8 cellular contexts compared by ENCODE assay signal in genomic region chr4:78776031-78776728, GRCh38. TPM values are rescaled to one million over a fixed set of nuclear protein-coding genes. Genes with fewer than 3 reads are reported as not detected.
DNase-seq lines count a peak whose midpoint lies in the region; ATAC-seq, FAIRE-seq and TF ChIP-seq lines count a peak whose summit lies in the region.

Gene BMP2K (plus strand): TSS chr4:78776350. CDS start chr4:78776544, 194 bp downstream.

- H3K4me3 ChIP-seq in pancreas (peak within 1 kb of the TSS; percentile 63 to 83 (median 73)), tibial artery (peak within 1 kb of the TSS; percentile 78 to 92)

- peak within 1 kb of the TSS; percentile 96 for H3K27ac Mint-ChIP-seq in activated naive CD8-positive, alpha-beta T cell
- H3K27ac Mint-ChIP-seq in glutamatergic neuron (ENCODE audit: unreplicated experiment), result peak within 1 kb of the TSS; percentile 88

- H3K4me1 Mint-ChIP-seq in activated naive CD8-positive, alpha-beta T cell (ENCODE audit: low read depth), result peaks cover 13% of the 10 kb centered on the region
- peaks cover 5% of the 10 kb centered on the region for H3K4me1 Mint-ChIP-seq in glutamatergic neuron (ENCODE audit: low read depth, unreplicated experiment)

- whole genome bisulfite sequencing in pancreas, 2 donors, result 0 to 1% methylated on average over 38 to 100 of the region's 100 CpGs

- intact Hi-C loops in pancreas (cut with DNase I), result no loop called here
- intact Hi-C loops in tibial artery (cut with DNase I; ENCODE audit: low total_unique reads), result loop anchor here (10.0 kb wide), 1 partner anchor 131 kb away; no protein-coding TSS in a partner anchor

- H3K27ac ChIP-seq in pancreas (peak within 1 kb of the TSS; percentile 94 to 98 (median 96)), tibial artery (peak within 1 kb of the TSS; percentile 98 to 99)

- H3K36me3 Mint-ChIP-seq in activated naive CD8-positive, alpha-beta T cell, result no peaks in the 10 kb centered on the region
- no peaks in the 10 kb centered on the region for H3K36me3 Mint-ChIP-seq in glutamatergic neuron (ENCODE audit: unreplicated experiment)

- ATAC-seq in GM21447 (IDR thresholded peaks at IDR 0.05; ENCODE audit: unreplicated experiment) (peak; percentile 61), pancreas (peak; percentile 88 to 93 (median 92))

- peak; percentile 76 for DNase-seq in Daoy (ENCODE audit: low read depth)
- peak; percentile 68 for DNase-seq in HuH-7 (ENCODE audit: low spot score)
- peak; percentile 63 for DNase-seq in SKM-1 (lab: John Stamatoyannopoulos, UW; ENCODE audit: unreplicated experiment)
- peak; percentile 86 for DNase-seq in glutamatergic neuron
- peak; percentile 78 to 92 (median 85) for DNase-seq in pancreas
- DNase-seq in tibial artery, result peak; percentile 66 to 89

- TF ChIP-seq CTCF in glutamatergic neuron (IDR thresholded peaks at IDR 0.05; ENCODE audit: partially characterized antibody, unreplicated experiment), result no peak
- no peak for TF ChIP-seq CTCF in pancreas (IDR thresholded peaks at IDR 0.05)
- TF ChIP-seq CTCF in tibial artery (IDR thresholded peaks at IDR 0.05), result peak in 1 of 2 experiments; percentile 8

- FAIRE-seq in pancreas (lab: Jason Lieb, UNC), result no peak

- no peaks in the 10 kb centered on the region for H3K27me3 Mint-ChIP-seq in activated naive CD8-positive, alpha-beta T cell
- H3K27me3 Mint-ChIP-seq in glutamatergic neuron (ENCODE audit: unreplicated experiment), result peaks cover 6% of the 10 kb centered on the region

- H3K9me3 Mint-ChIP-seq in activated naive CD8-positive, alpha-beta T cell (ENCODE audit: low read depth), result no peaks in the 10 kb centered on the region
- peaks cover 6% of the 10 kb centered on the region for H3K9me3 Mint-ChIP-seq in glutamatergic neuron (ENCODE audit: unreplicated experiment)

- H3K4me1 ChIP-seq in pancreas (peaks cover 0 to 6% (median 5%) of the 10 kb centered on the region in 3 donors), tibial artery (peaks cover 0 to 39% (median 4%) of the 10 kb centered on the region in 4 donors)

- no peaks in the 10 kb centered on the region for H3K36me3 ChIP-seq in pancreas
- no peaks in the 10 kb centered on the region for H3K36me3 ChIP-seq in tibial artery

- no peaks in the 10 kb centered on the region for H3K9me3 ChIP-seq in pancreas
- H3K9me3 ChIP-seq in tibial artery, result no peaks in the 10 kb centered on the region

- H3K27me3 ChIP-seq in pancreas (no peaks in the 10 kb centered on the region), tibial artery (no peaks in the 10 kb centered on the region)

- peak within 1 kb of the TSS; percentile 94 for H3K4me3 Mint-ChIP-seq in activated naive CD8-positive, alpha-beta T cell
- H3K4me3 Mint-ChIP-seq in glutamatergic neuron (ENCODE audit: unreplicated experiment), result peak within 1 kb of the TSS; percentile 96

RNA-seq across cellular contexts. Expression of gene BMP2K, which starts in this region (rescaled TPM):
- 9.4 and 17.5 TPM in 2 replicates for total RNA-seq in Daoy (2014; rRNA removed; shearing (Covaris generic))
- total RNA-seq in glutamatergic neuron (ENCODE audit: unreplicated experiment), result 13.6 TPM
- total RNA-seq in pancreas, result 10 to 100 TPM in 2 of 6 donors, 1 to 10 TPM in 4; 5.7 to 27.3 (median 7.9) TPM
- polyA plus RNA-seq in pancreas, result 1 to 10 TPM; 4.8 to 5.2 TPM

Comparison
In these comparisons a context has a peak if more than half of its experiments do, and no peak if none do; other contexts are left out.
1. Peak in every context shown above with its lines: DNase-seq, ATAC-seq, H3K4me3 ChIP-seq and H3K27ac ChIP-seq.